8 cellular contexts compared by ENCODE assay signal in genomic region chr16:85420501-85421337, GRCh38.
A peak's percentile ranks its signal among the peaks of the same experiment; 100 is the strongest.
DNase-seq lines count a peak whose midpoint lies in the region; ATAC-seq and TF ChIP-seq lines count a peak whose summit lies in the region.

No MANE protein-coding gene starts in this region.

- H3K4me3 ChIP-seq in coronary artery = no peak overlapping the region

- TF ChIP-seq CTCF in GM12872 (IDR thresholded peaks at IDR 0.05; ENCODE audit: insufficient read depth, low read depth, low read length) (peak; percentile 98), coronary artery (IDR thresholded peaks at IDR 0.05) (peak; percentile 96)

- no peak for ATAC-seq in GM19395 (IDR thresholded peaks at IDR 0.05; ENCODE audit: unreplicated experiment)

- DNase-seq in LHCN-M2 (ENCODE audit: low read depth) (peak; percentile 29), coronary artery (ENCODE audit: low spot score) (no peak), mesenteric fat pad (ENCODE audit: low spot score) (peak; percentile 94), occipital lobe (lab: John Stamatoyannopoulos, UW) (no peak)
- DNase-seq in activated CD4-positive, alpha-beta T cell treated with anti-CD3 and anti-CD28 coated beads for 4 hours = peak; percentile 65
- DNase-seq in stimulated activated CD8-positive, alpha-beta memory T cell treated with anti-CD3 and anti-CD28 coated beads, Interleukin-7, amount 100 ng/mL, for 24 hours (ENCODE audit: low read depth) = peak; percentile 61

- no peak overlapping the region for H3K27ac ChIP-seq in coronary artery

Comparison
In these comparisons a context has a peak if more than half of its experiments do, and no peak if none do; other contexts are left out.
1. DNase-seq: peak in LHCN-M2 (single experiment), activated CD4-positive, alpha-beta T cell treated with anti-CD3 and anti-CD28 coated beads for 4 hours (2 of 2), mesenteric fat pad (single experiment) and stimulated activated CD8-positive, alpha-beta memory T cell treated with anti-CD3 and anti-CD28 coated beads, Interleukin-7, amount 100 ng/mL, for 24 hours (single experiment); none in coronary artery (single experiment) and occipital lobe (single experiment).